ENCODE assay signal across 20 cellular contexts in genomic region chr12:94951071-94951639, GRCh38. TPM values are rescaled to one million over a fixed set of nuclear protein-coding genes. Genes with fewer than 3 reads are reported as not detected.
DNase-seq lines count a peak whose midpoint lies in the region; ATAC-seq, FAIRE-seq and TF ChIP-seq lines count a peak whose summit lies in the region.
"Had no signal": no experiment of that assay in that cellular context is flagged by ENCODE, and none has a peak within 500 bp of the region (broad histone marks: within the 10 kb centered on the region; RNA-seq: fewer than 3 reads in every experiment).

No MANE protein-coding gene starts in this region.

- WGBS in K562 (ENCODE audit: insufficient coverage, low coverage, missing lambda C conversion rate) = 12% methylated on average over 2 of the region's 3 CpGs

- H3K36me3 ChIP-seq in K562 (ENCODE audit: control insufficient read depth, insufficient read depth, low read length) (no peaks in the 10 kb centered on the region), mucosa of descending colon (ENCODE audit: low read depth) (no peaks in the 10 kb centered on the region)

- no peak for ATAC-seq in K562
- no peak for ATAC-seq in mucosa of descending colon
- no peak for ATAC-seq in GM21390 (IDR thresholded peaks at IDR 0.05; ENCODE audit: unreplicated experiment)
- ATAC-seq: GM23338, HepG2, PC-3 had no signal

- H3K4me1 ChIP-seq in K562 (replicated peaks in 1 of 2; ENCODE audit: control insufficient read depth in 2 of 2, insufficient read depth in 2 of 2, low read length in 2 of 2) (peaks cover 0 to 13% of the 10 kb centered on the region in 2 experiments; a peak in 3 of 5 replicates), mucosa of descending colon (ENCODE audit: low read depth) (peaks cover 4% of the 10 kb centered on the region)

- 0 out of 2 replicates have a peak, but pooled peaks have one; percentile 8 for TF ChIP-seq EP300 in K562 (IDR thresholded peaks at IDR 0.05; ENCODE audit: low read length)

- no peak overlapping the region for H3K9ac ChIP-seq in K562 (ENCODE audit: insufficient read depth in 1 of 2, low read depth in 2 of 2, low read length in 2 of 2)
- H3K9ac ChIP-seq: KMS-11 had no signal

- no peak overlapping the region for H2AFZ ChIP-seq in K562 (ENCODE audit: low read depth, low read length)

- DNase-seq in DMS53 (lab: John Stamatoyannopoulos, UW) = peak; percentile 29
- no peak for DNase-seq in DMS53 treated with DMSO at 0.1 percent for 48 hours (lab: John Stamatoyannopoulos, UW; ENCODE audit: unreplicated experiment)
- peak in 2 of 4 experiments; percentile 20 to 22 for DNase-seq in K562 (ENCODE audit: extremely low read depth in 1 of 4, low spot score in 3 of 4)
- peak; percentile 56 for DNase-seq in islet precursor cell
- DNase-seq in retinal pigment epithelial cell (ENCODE audit: low read depth) = peak; percentile 19
- no peak for DNase-seq in cerebellar nuclear complex (lab: John Stamatoyannopoulos, UW)
- no peak for DNase-seq in mucosa of descending colon
- DNase-seq: CD4-positive, CD25-positive, alpha-beta regulatory T cell; DMS79; NCI-H1048; NCI-H1436 treated with DMSO at 0.1 percent for 48 hours; NCI-H2029 treated with DMSO at 0.1 percent for 48 hours; NCI-H748 treated with DMSO at 0.1 percent for 48 hours; PC-3 had no signal

- H3K4me3 ChIP-seq in K562 = no peak overlapping the region
- no peak overlapping the region for H3K4me3 ChIP-seq in retinal pigment epithelial cell (ENCODE audit: low read length)
- no peak overlapping the region for H3K4me3 ChIP-seq in mucosa of descending colon
- H3K4me3 ChIP-seq: GM23338 had no signal

- FAIRE-seq in K562 (lab: Jason Lieb, UNC) = peak; percentile 48
- FAIRE-seq: HepG2 had no signal

- no peaks in the 10 kb centered on the region for H3K79me2 ChIP-seq in K562 (ENCODE audit: control insufficient read depth, insufficient read depth, low read length)

- CTCF ChIA-PET in K562 (lab: Yijun Ruan, JAX; ENCODE audit: low intra/inter-chr PET ratio) = no interaction called here

- BruUV-seq in K562 (replicated peaks; lab: Mats Ljungman, UMichigan) = no TSS peak

- TF ChIP-seq CTCF in K562 (IDR thresholded peaks at IDR 0.05 in 2 of 3, conservative IDR thresholded peaks at IDR 0.05 in 1 of 3; ENCODE audit: insufficient read depth in 2 of 3, low read depth in 1 of 3, low read length in 3 of 3) = no peak
- no peak for TF ChIP-seq CTCF in retinal pigment epithelial cell (conservative IDR thresholded peaks at IDR 0.05; ENCODE audit: low read depth, low read length)
- no peak for TF ChIP-seq CTCF in mucosa of descending colon (IDR thresholded peaks at IDR 0.05)

- intact Hi-C loops in K562 (cut with micrococcal nuclease) (no loop called here), mucosa of descending colon (cut with DNase I, micrococcal nuclease) (no loop called here)

- TF ChIP-seq POLR2A in K562 (conservative IDR thresholded peaks at IDR 0.05) = no peak

- POLR2A ChIA-PET in K562 (lab: Yijun Ruan, JAX) = interaction anchor here (0.8 kb wide), 1 partner anchor 15 kb away, joined by 3 read pairs; no protein-coding TSS in a partner anchor

- H3K9me3 ChIP-seq in K562 (replicated peaks; ENCODE audit: control insufficient read depth, insufficient read depth, low read depth, low read length) = no peaks in the 10 kb centered on the region
- no peaks in the 10 kb centered on the region for H3K9me3 ChIP-seq in mucosa of descending colon
- H3K9me3 ChIP-seq: Caco-2 had no signal

- no peak for TF ChIP-seq RAD21 in K562 (CRISPR knock-in tag; conservative IDR thresholded peaks at IDR 0.05 in 1 of 2, IDR thresholded peaks at IDR 0.05 in 1 of 2)

- H4K20me1 ChIP-seq in K562 (replicated peaks; ENCODE audit: control insufficient read depth, insufficient read depth, low read length) = no peaks in the 10 kb centered on the region

- H3K4me2 ChIP-seq in K562 (ENCODE audit: insufficient read depth, low read length) = no peak overlapping the region
- H3K4me2 ChIP-seq: GM23338, KMS-11 had no signal

- H3K9me1 ChIP-seq in K562 (ENCODE audit: control insufficient read depth, insufficient read depth, low read length) = peaks cover 3% of the 10 kb centered on the region

- peaks cover 5% of the 10 kb centered on the region in 2 experiments; a peak in 2 of 5 replicates for H3K27me3 ChIP-seq in K562 (ENCODE audit: control insufficient read depth in 2 of 2, insufficient read depth in 2 of 2, low read length in 2 of 2)

- H3K27ac ChIP-seq in K562 (ENCODE audit: extremely low read depth, low read depth, low read length) = no peak overlapping the region
- H3K27ac ChIP-seq: 22Rv1, KMS-11 had no signal

- in situ Hi-C loops in K562 (cut with MboI) = no loop called here

TF ChIP-seq in K562, 482 proteins besides CTCF, POLR2A, EP300 and RAD21 (continues in another document):
- TF ChIP-seq HCFC1 (IDR thresholded peaks at IDR 0.05; ENCODE audit: low read depth, low read length) (no peak), FOXP1 (CRISPR knock-in tag; IDR thresholded peaks at IDR 0.05) (no peak), NFE2L1 (tag; IDR thresholded peaks at IDR 0.05; ENCODE audit: borderline replicate concordance, low read depth) (no peak), EWSR1 (IDR thresholded peaks at IDR 0.05; ENCODE audit: borderline replicate concordance, low read depth, partially characterized antibody) (no peak), ZFP36 (IDR thresholded peaks at IDR 0.05; ENCODE audit: low read depth, low read length, partially characterized antibody) (no peak), ETV6 (IDR thresholded peaks at IDR 0.05; ENCODE audit: borderline replicate concordance in 1 of 2, low read depth in 2 of 2, low read length in 1 of 2) (no peak), ETV6 (CRISPR knock-in tag; IDR thresholded peaks at IDR 0.05; ENCODE audit: borderline replicate concordance) (no peak), CXXC5 (CRISPR knock-in tag; IDR thresholded peaks at IDR 0.05) (no peak), ZEB2 (IDR thresholded peaks at IDR 0.05) (no peak), U2AF2 (optimal IDR thresholded peaks at IDR 0.05; ENCODE audit: low read depth, low read length) (no peak), MTA1 (IDR thresholded peaks at IDR 0.05; ENCODE audit: borderline replicate concordance) (no peak), MXI1 (IDR thresholded peaks at IDR 0.05; ENCODE audit: low read depth, low read length) (0 out of 2 replicates have a peak, but pooled peaks have one; percentile 28), ID3 (CRISPR knock-in tag; IDR thresholded peaks at IDR 0.05) (no peak), ID3 (tag; IDR thresholded peaks at IDR 0.05) (no peak), ILF3 (IDR thresholded peaks at IDR 0.05; ENCODE audit: borderline replicate concordance) (no peak), FOXJ3 (CRISPR knock-in tag; IDR thresholded peaks at IDR 0.05) (0 out of 2 replicates have a peak, but pooled peaks have one; percentile 22), RFX1 (IDR thresholded peaks at IDR 0.05) (peak; percentile 67), ZNF24 (IDR thresholded peaks at IDR 0.05) (no peak), ZBTB43 (CRISPR knock-in tag; IDR thresholded peaks at IDR 0.05) (no peak), ZNF224 (CRISPR knock-in tag; IDR thresholded peaks at IDR 0.05) (no peak), ATF2 (CRISPR knock-in tag; IDR thresholded peaks at IDR 0.05) (no peak)

RNA-seq across cellular contexts. Expression of gene NDUFA12, which starts 52.3 kb away (rescaled TPM):
- 13.4 and 22.9 TPM in 2 replicates for total RNA-seq in K562 (2011; cell fraction: chromatin; rRNA removed; ENCODE audit: low replicate concordance)
- 17.5 and 20.2 TPM in 2 replicates for total RNA-seq in K562 (2011; cell fraction: nucleolus; rRNA removed)
- 25.4 and 30.2 TPM in 2 replicates for total RNA-seq in K562 (2011; cell fraction: nucleoplasm; rRNA removed)
- 115 and 178 TPM in 2 replicates for total RNA-seq in K562 (2014; rRNA removed)
- 257 and 267 TPM in 2 replicates for total RNA-seq in K562 (2014; rRNA removed; fragmentation: Illumina TruSeq; extraction: Trizol)
- 264 and 283 TPM in 2 replicates for total RNA-seq in K562 (2015; rRNA removed; fragmentation: Illumina TruSeq; extraction: Trizol)
- total RNA-seq in K562 (2021) = 149 and 163 TPM in 2 replicates
- polyA plus RNA-seq in K562 (2011; rRNA removed) = 205 and 298 TPM in 2 replicates
- polyA plus RNA-seq in K562 (2011; cell fraction: cytosol; rRNA removed) = 158 and 263 TPM in 2 replicates
- 54.9 and 90.7 TPM in 2 replicates for polyA plus RNA-seq in K562 (2011; cell fraction: nucleus; rRNA removed)
- polyA plus RNA-seq in K562 (2012) = 149 and 336 TPM in 2 replicates
- polyA plus RNA-seq in K562 (2014; fragmentation: Illumina TruSeq; extraction: Trizol) = 344 and 367 TPM in 2 replicates
- polyA plus RNA-seq in K562 (2014; fragmentation: Nextera tagmentation; extraction: Ambion mirVana) = 100 to 1,000 TPM; 862 to 986 TPM
- polyA plus RNA-seq in K562 (2014; rRNA removed) = 200 and 224 TPM in 2 replicates
- 168 and 184 TPM in 2 replicates for polyA minus RNA-seq in K562 (2011; rRNA and poly(A)+ RNA removed)
- polyA minus RNA-seq in K562 (2011; cell fraction: cytosol; rRNA and poly(A)+ RNA removed) = 69.4 and 75.6 TPM in 2 replicates
- polyA minus RNA-seq in K562 (2011; cell fraction: nucleus; rRNA and poly(A)+ RNA removed) = 13.5 and 28.2 TPM in 2 replicates
- 100 to 1,000 TPM; 107 to 124 (median 113) TPM for total RNA-seq in mucosa of descending colon

Comparison
In these comparisons a context has a peak if more than half of its experiments do, and no peak if none do; other contexts are left out.
1. DNase-seq: peak in DMS53 (single experiment), islet precursor cell (single experiment) and retinal pigment epithelial cell (single experiment); none in DMS53 treated with DMSO at 0.1 percent for 48 hours (single experiment), cerebellar nuclear complex (0 of 2) and mucosa of descending colon (0 of 3).